In genomic region chr2:127091886-127092285, GRCh38 we compare ENCODE assay signal across 23 cellular contexts. TPM values are rescaled to one million over a fixed set of nuclear protein-coding genes. Genes with fewer than 3 reads are reported as not detected.
DNase-seq lines count a peak whose midpoint lies in the region; ATAC-seq, FAIRE-seq and TF ChIP-seq lines count a peak whose summit lies in the region.
"Had no signal": no experiment of that assay in that cellular context is flagged by ENCODE, and none has a peak within 500 bp of the region (broad histone marks: within the 10 kb centered on the region; RNA-seq: fewer than 3 reads in every experiment).

No MANE protein-coding gene starts in this region.

- peaks cover under 1% of the 10 kb centered on the region for H3K4me1 Mint-ChIP-seq in activated T-cell treated with anti-CD3 and anti-CD28 coated beads, Interleukin-2, amount 50 U/mL, for 4 hours (ENCODE audit: low read depth)

- no peak overlapping the region for H3K4me3 ChIP-seq in H1 (ENCODE audit: extremely low read depth in 1 of 4, insufficient read depth in 2 of 4, low read depth in 3 of 4, low read length in 4 of 4)
- H3K4me3 ChIP-seq in parathyroid adenoma (ENCODE audit: low read depth, low read length), result no peak overlapping the region
- H3K4me3 ChIP-seq in tibial nerve, result no peak overlapping the region

- TF ChIP-seq RAD21 in H1 (IDR thresholded peaks at IDR 0.05 in 1 of 2, conservative IDR thresholded peaks at IDR 0.05 in 1 of 2; ENCODE audit: low read depth in 2 of 2, low read length in 2 of 2), result no peak

- no peak overlapping the region for H2BK5ac ChIP-seq in H1 (ENCODE audit: low read depth, low read length)

- no peak for TF ChIP-seq EP300 in H1 (IDR thresholded peaks at IDR 0.05; ENCODE audit: borderline replicate concordance in 1 of 2, low read depth in 2 of 2, low read length in 2 of 2)
- TF ChIP-seq EP300 in tibial nerve (IDR thresholded peaks at IDR 0.05), result no peak

- TF ChIP-seq CTCF in H1 (IDR thresholded peaks at IDR 0.05; ENCODE audit: control extremely low read depth in 1 of 3, insufficient read depth in 1 of 3, low read depth in 1 of 3, low read length in 3 of 3) (no peak), parathyroid adenoma (IDR thresholded peaks at IDR 0.05) (no peak), tibial nerve (IDR thresholded peaks at IDR 0.05) (no peak)

- TF ChIP-seq POLR2A in H1 (IDR thresholded peaks at IDR 0.05; ENCODE audit: control extremely low read depth in 1 of 2, low read depth in 2 of 2, low read length in 2 of 2) (no peak), tibial nerve (IDR thresholded peaks at IDR 0.05) (no peak)

- peaks cover 2% of the 10 kb centered on the region for H3K79me1 ChIP-seq in H1 (ENCODE audit: low read depth, low read length)

- H3K27me3 Mint-ChIP-seq in activated T-cell treated with anti-CD3 and anti-CD28 coated beads, Interleukin-2, amount 50 U/mL, for 4 hours (ENCODE audit: low read depth), result peaks cover 2% of the 10 kb centered on the region

- DNase-seq in Right ventricle myocardium inferior (ENCODE audit: missing footprints) (peak; percentile 28), cardiac septum (ENCODE audit: low spot score) (no peak), H1 (ENCODE audit: low read depth in 1 of 2, low spot score in 2 of 2) (no peak), tibial nerve (ENCODE audit: low spot score in 2 of 2) (no peak), G401 (ENCODE audit: low spot score) (no peak)
- DNase-seq in activated T-cell treated with anti-CD3 and anti-CD28 coated beads, Interleukin-2, amount 50 U/mL, for 4 hours, result no peak
- DNase-seq: 8988T, GDM1, GOT3, IMR-90, MV-4-11, NCI-H1105 treated with DMSO at 0.1 percent for 48 hours, NCI-H1694, NCI-H2081, NCI-H2171, NCI-H524 treated with DMSO at 0.1 percent for 48 hours had no signal

- CTCF ChIA-PET in H1 (lab: Charles Lee; ENCODE audit: partially characterized antibody), result interaction anchor here (2.0 kb wide), 1 partner anchor 24 kb away, joined by 7 read pairs; no protein-coding TSS in a partner anchor

- no peak overlapping the region for H4K5ac ChIP-seq in H1 (ENCODE audit: insufficient read length, low read depth, low read length)

- no peak overlapping the region for H2AK5ac ChIP-seq in H1 (ENCODE audit: low read depth, low read length)

- no peak overlapping the region for H3K56ac ChIP-seq in H1 (replicated peaks; ENCODE audit: insufficient read length, low read depth, low read length)

- H3K4ac ChIP-seq in H1 (replicated peaks; ENCODE audit: insufficient read length, low read depth, low read length), result no peak overlapping the region

- in situ Hi-C loops in G401 (cut with HindIII; ENCODE audit: low sequenced_read_pairs), result no loop called here

- H3K27ac ChIP-seq in H1 (ENCODE audit: low read depth, low read length) (no peak overlapping the region), parathyroid adenoma (peak overlapping the region; percentile 98), tibial nerve (peak overlapping the region; percentile 4 to 97 (median 56))
- H3K27ac ChIP-seq: C4-2B had no signal

- no peaks in the 10 kb centered on the region for H3K27me3 ChIP-seq in H1 (replicated peaks in 1 of 4; ENCODE audit: control insufficient read depth in 3 of 4, extremely low read depth in 1 of 4, insufficient read depth in 3 of 4, low read length in 3 of 4)
- no peaks in the 10 kb centered on the region for H3K27me3 ChIP-seq in parathyroid adenoma (ENCODE audit: control insufficient read depth, insufficient read depth, low read length)
- H3K27me3 ChIP-seq in tibial nerve, result no peaks in the 10 kb centered on the region

- no peak overlapping the region for H3K4me2 ChIP-seq in H1 (ENCODE audit: insufficient read depth in 1 of 2, low read depth in 2 of 2, low read length in 2 of 2)
- no peak overlapping the region for H3K4me2 ChIP-seq in parathyroid adenoma (ENCODE audit: low read length)

- H3K79me2 ChIP-seq in H1 (ENCODE audit: control insufficient read depth in 1 of 2, insufficient read depth in 2 of 2, low read length in 2 of 2) (no peaks in the 10 kb centered on the region; a peak in 1 of 4 replicates), parathyroid adenoma (peaks cover 62% of the 10 kb centered on the region)

- no peak overlapping the region for H3K4me3 Mint-ChIP-seq in activated T-cell treated with anti-CD3 and anti-CD28 coated beads, Interleukin-2, amount 50 U/mL, for 4 hours
- H3K4me3 Mint-ChIP-seq: CD8-positive, alpha-beta memory T cell had no signal

- H2BK12ac ChIP-seq in H1 (ENCODE audit: low read depth, low read length), result peak overlapping the region; percentile 43; the same call in 1 of the 2 replicates

- no peak for FAIRE-seq in H1 (lab: Jason Lieb, UNC)
- FAIRE-seq: GM18507, RCC 7860 had no signal

- 100% methylated on average over 5 of the region's 6 CpGs; no CpG with 5 or more reads in 1 of the 2 experiments for WGBS in H1 (ENCODE audit: extremely low coverage in 1 of 2, insufficient coverage in 1 of 2, insufficient read length in 1 of 2, insufficient replicate concordance in 2 of 2, low coverage in 1 of 2, low lambda C conversion rate in 2 of 2, missing lambda C conversion rate in 1 of 2), 2 experiments
- WGBS in tibial nerve, 2 donors, result 72 to 76% methylated on average over 5 to 6 of the region's 6 CpGs

- no peak overlapping the region for H3K14ac ChIP-seq in H1 (ENCODE audit: insufficient read length)

- H4K91ac ChIP-seq in H1 (replicated peaks; ENCODE audit: insufficient read length, low read length), result no peak overlapping the region

- no peak overlapping the region for H2BK120ac ChIP-seq in H1 (replicated peaks; ENCODE audit: low read depth, low read length)

- no peaks in the 10 kb centered on the region for H3K9me3 Mint-ChIP-seq in activated T-cell treated with anti-CD3 and anti-CD28 coated beads, Interleukin-2, amount 50 U/mL, for 4 hours
- H3K9me3 Mint-ChIP-seq: CD8-positive, alpha-beta memory T cell had no signal

- no peaks in the 10 kb centered on the region for H3K23me2 ChIP-seq in H1 (ENCODE audit: low read depth, low read length)

- no peak overlapping the region for H3K18ac ChIP-seq in H1 (ENCODE audit: extremely low read depth, low read length)

- intact Hi-C loops in Right ventricle myocardium inferior (cut with DNase I) (no loop called here), cardiac septum (cut with DNase I) (no loop called here)

- H3K9me3 ChIP-seq in H1 (ENCODE audit: insufficient read depth in 2 of 2, low read depth in 1 of 2, low read length in 1 of 2) (no peaks in the 10 kb centered on the region), parathyroid adenoma (ENCODE audit: control insufficient read depth, low read length) (no peaks in the 10 kb centered on the region), tibial nerve (no peaks in the 10 kb centered on the region)

- H2AFZ ChIP-seq in H1 (ENCODE audit: low read length), result no peak overlapping the region
- no peak overlapping the region for H2AFZ ChIP-seq in parathyroid adenoma

- H2BK15ac ChIP-seq in H1 (ENCODE audit: low read length), result 0 out of 2 replicates have a peak overlapping the region, but pooled peaks have one; percentile 25

- POLR2A ChIA-PET in H1 (lab: Charles Lee; ENCODE audit: partially characterized antibody), result interaction anchor here (1.4 kb wide), 1 partner anchor 9 kb away, joined by 4 read pairs; no protein-coding TSS in a partner anchor

- no peak overlapping the region for H4K8ac ChIP-seq in H1 (ENCODE audit: extremely low read depth, insufficient read depth, low read length)

- no peaks in the 10 kb centered on the region for H3K36me3 Mint-ChIP-seq in activated T-cell treated with anti-CD3 and anti-CD28 coated beads, Interleukin-2, amount 50 U/mL, for 4 hours (ENCODE audit: insufficient read depth)
- H3K36me3 Mint-ChIP-seq: CD8-positive, alpha-beta memory T cell had no signal

- no peak overlapping the region for H3K23ac ChIP-seq in H1 (ENCODE audit: insufficient read length)

- ATAC-seq in Right ventricle myocardium inferior, result no peak
- no peak for ATAC-seq in activated T-cell treated with anti-CD3 and anti-CD28 coated beads, Interleukin-2, amount 50 U/mL, for 4 hours
- no peak for ATAC-seq in GM19467 (IDR thresholded peaks at IDR 0.05; ENCODE audit: unreplicated experiment)
- ATAC-seq: HCT116 had no signal

- no peak overlapping the region for H2BK20ac ChIP-seq in H1 (ENCODE audit: low read length)

- peaks cover 0 to 2% of the 10 kb centered on the region in 2 experiments for H4K20me1 ChIP-seq in H1 (replicated peaks in 1 of 2; ENCODE audit: control insufficient read depth in 1 of 2, insufficient read depth in 2 of 2, low read length in 2 of 2)

- no peak overlapping the region for H3K9ac ChIP-seq in H1 (replicated peaks in 1 of 4; ENCODE audit: extremely low read depth in 1 of 4, low read depth in 3 of 4, low read length in 3 of 4)
- H3K9ac ChIP-seq in parathyroid adenoma, result no peak overlapping the region

- H3K4me1 ChIP-seq in H1 (replicated peaks in 1 of 4; ENCODE audit: control insufficient read depth in 3 of 4, insufficient read depth in 4 of 4, low read length in 3 of 4) (peaks cover 0 to 41% (median 17%) of the 10 kb centered on the region in 4 experiments; a peak in 6 of 7 replicates), parathyroid adenoma (peaks cover 57% of the 10 kb centered on the region), tibial nerve (peaks cover 2 to 93% (median 47%) of the 10 kb centered on the region in 4 donors)

- H3K36me3 ChIP-seq in H1 (ENCODE audit: control insufficient read depth in 2 of 4, insufficient read depth in 4 of 4, low read length in 3 of 4) (no peaks in the 10 kb centered on the region), parathyroid adenoma (ENCODE audit: control insufficient read depth, insufficient read depth, low read length) (no peaks in the 10 kb centered on the region), tibial nerve (no peaks in the 10 kb centered on the region)

RNA-seq across cellular contexts. Expression of gene BIN1, which starts 15.1 kb away (rescaled TPM):
- total RNA-seq in Right ventricle myocardium inferior (17.9 TPM), cardiac septum (14.0 TPM), tibial nerve (100 to 1,000 TPM in 2 of 4 donors, 10 to 100 TPM in 2; 95.7 to 146 (median 98.8) TPM)
- total RNA-seq in H1 (2021; fragmentation: NEBNext Ultra II Directional; extraction: Animal tissue kit (Norgen Biotek cat#: 25700)), result 35.6 and 41.9 TPM in 2 replicates
- 23.6 and 35.1 TPM in 2 replicates for polyA plus RNA-seq in H1 (2011; rRNA removed)
- polyA plus RNA-seq in H1 (2011; cell fraction: cytosol; rRNA removed), result 39.0 TPM
- polyA plus RNA-seq in H1 (2011; cell fraction: nucleus; rRNA removed), result 102 TPM
- 35.4 to 47.3 TPM (median 43.6 TPM) in 4 replicates for polyA plus RNA-seq in H1 (2012, experiment 1 of 2)
- polyA plus RNA-seq in H1 (2012, experiment 2 of 2), result 30.3 TPM
- 32.3 TPM for polyA plus RNA-seq in H1 (2013, experiment 1 of 2)
- polyA plus RNA-seq in H1 (2013, experiment 2 of 2), result 31.5 TPM
- polyA minus RNA-seq in H1 (2011; rRNA and poly(A)+ RNA removed), result 14.7 and 16.2 TPM in 2 replicates
- 14.2 TPM for polyA minus RNA-seq in H1 (2011; cell fraction: cytosol; rRNA and poly(A)+ RNA removed)
- 19.4 TPM for polyA minus RNA-seq in H1 (2011; cell fraction: nucleus; rRNA and poly(A)+ RNA removed)
- total RNA-seq in G401 (2014; rRNA removed; shearing (Covaris generic)), result 11.1 and 14.2 TPM in 2 replicates
- total RNA-seq in activated T-cell treated with anti-CD3 and anti-CD28 coated beads, Interleukin-2, amount 50 U/mL, for 4 hours, result 10 to 100 TPM; 30.3 to 34.6 (median 32.7) TPM
